ENCODE assay signal across 7 cellular contexts in the genomic region with DNA sequence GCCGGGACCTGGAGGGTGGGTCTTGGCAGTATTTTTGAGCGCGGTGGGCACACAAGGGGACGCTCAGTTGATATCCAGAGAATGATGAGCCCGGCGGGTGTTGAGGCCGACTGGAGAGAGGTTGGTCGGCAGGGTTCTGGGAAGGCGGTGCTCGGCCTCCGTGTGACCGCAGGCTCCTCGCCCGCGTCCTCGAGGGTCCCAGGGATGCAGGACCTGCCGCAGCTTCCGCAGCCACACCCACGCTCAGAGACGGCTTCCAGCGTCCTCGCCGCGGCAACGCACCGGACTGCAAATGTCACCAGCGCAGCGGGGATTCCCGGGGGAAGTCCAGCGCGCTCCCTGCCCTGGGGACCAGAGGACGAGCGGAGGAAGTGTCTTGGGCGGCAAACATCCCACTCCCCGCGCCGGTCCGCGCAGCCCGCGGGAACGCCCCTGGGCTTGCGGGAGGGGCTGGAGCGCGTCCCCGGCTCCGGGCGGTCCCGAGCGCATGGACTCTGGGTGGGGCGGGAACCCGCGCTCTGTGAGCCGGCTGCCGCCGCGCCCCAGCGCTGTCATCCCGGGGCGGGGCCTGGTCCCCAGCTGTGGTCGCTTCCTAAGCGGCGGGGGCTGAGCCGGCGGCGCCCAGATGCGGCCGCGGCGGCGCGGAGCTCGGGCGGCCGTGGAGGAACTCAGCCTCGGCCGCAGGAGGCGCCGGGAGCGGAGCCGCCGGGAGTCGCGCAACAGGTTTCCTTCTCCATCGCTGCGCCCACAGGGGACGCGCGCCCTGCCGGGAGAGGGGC. TPM values are rescaled to one million over a fixed set of nuclear protein-coding genes. Genes with fewer than 3 reads are reported as not detected.
DNase-seq lines count a peak whose midpoint lies in the region; ATAC-seq and TF ChIP-seq lines count a peak whose summit lies in the region.

A gene (plus strand): TSS at position 624 of the 779 bp plus-strand sequence. CDS start 36,111 bp downstream, outside the sequence.

- no peak within 1 kb of the TSS for H3K27ac ChIP-seq in endodermal cell (ENCODE audit: low read depth, low read length)

- 0 to 1% methylated on average over 27 to 90 of the region's 90 CpGs for whole genome bisulfite sequencing in endodermal cell (ENCODE audit: insufficient coverage in 1 of 2, insufficient read length in 1 of 2), 2 experiments

- H3K4me1 Mint-ChIP-seq in activated CD8-positive, alpha-beta T cell treated with anti-CD3 and anti-CD28 coated beads, Interleukin-2, amount 10 ng/mL, durations not matched to agents 7 days and 5 days (ENCODE audit: low read depth): peaks cover 38% of the 10 kb centered on the region
- peaks cover 7% of the 10 kb centered on the region for H3K4me1 Mint-ChIP-seq in endodermal cell

- peak; percentile 35 for DNase-seq in NCI-H460 (ENCODE audit: extremely low read depth, low read depth)
- DNase-seq in activated CD8-positive, alpha-beta T cell treated with anti-CD3 and anti-CD28 coated beads, Interleukin-2, amount 10 ng/mL, durations not matched to agents 7 days and 5 days: peak; percentile 81
- peak; percentile 86 for DNase-seq in endodermal cell
- peak; percentile 37 to 38 for DNase-seq in stimulated activated CD8-positive, alpha-beta memory T cell treated with anti-CD3 and anti-CD28 coated beads, Interleukin-4, amount 100 ng/mL, for 1 hour (ENCODE audit: low read depth in 2 of 2, low spot score in 1 of 2)

- H3K36me3 ChIP-seq in endodermal cell (ENCODE audit: control insufficient read depth, insufficient read depth, low read length): no peaks in the 10 kb centered on the region

- peak; percentile 48 for ATAC-seq in GM18861 (IDR thresholded peaks at IDR 0.05; ENCODE audit: unreplicated experiment)
- peak; percentile 53 for ATAC-seq in HG02938 (IDR thresholded peaks at IDR 0.05; ENCODE audit: unreplicated experiment)
- ATAC-seq in activated CD8-positive, alpha-beta T cell treated with anti-CD3 and anti-CD28 coated beads, Interleukin-2, amount 10 ng/mL, durations not matched to agents 7 days and 5 days: peak; percentile 86

- peak within 1 kb of the TSS; percentile 92 for H3K4me3 Mint-ChIP-seq in activated CD8-positive, alpha-beta T cell treated with anti-CD3 and anti-CD28 coated beads, Interleukin-2, amount 10 ng/mL, durations not matched to agents 7 days and 5 days
- peak within 1 kb of the TSS; percentile 74 for H3K4me3 Mint-ChIP-seq in endodermal cell

- POLR2A ChIA-PET in activated CD8-positive, alpha-beta T cell treated with anti-CD3 and anti-CD28 coated beads, Interleukin-2, amount 10 ng/mL, durations not matched to agents 7 days and 5 days (lab: Charles Lee): interaction anchor here (0.7 to 1.9 kb wide), 5 partner anchors 45 to 311 kb away, joined by 3 to 8 read pairs (median 3); a partner anchor contains a TSS

- H3K9ac ChIP-seq in endodermal cell (ENCODE audit: extremely low read depth, low read length, poor library complexity, severe bottlenecking): peak within 1 kb of the TSS; percentile 21

- H3K4me1 ChIP-seq in endodermal cell (ENCODE audit: control insufficient read depth, insufficient read depth, low read length): no peaks in the 10 kb centered on the region
- peaks cover 42% of the 10 kb centered on the region for H3K4me1 ChIP-seq in mononuclear cell (ENCODE audit: insufficient read depth, low read length)

- TF ChIP-seq CTCF in endodermal cell (conservative IDR thresholded peaks at IDR 0.05): no peak

- H3K27ac Mint-ChIP-seq in activated CD8-positive, alpha-beta T cell treated with anti-CD3 and anti-CD28 coated beads, Interleukin-2, amount 10 ng/mL, durations not matched to agents 7 days and 5 days: peak within 1 kb of the TSS; percentile 95
- peak within 1 kb of the TSS; percentile 22 for H3K27ac Mint-ChIP-seq in endodermal cell

- H3K27me3 ChIP-seq in endodermal cell (ENCODE audit: control insufficient read depth, insufficient read depth, low read length, poor library complexity, severe bottlenecking): peaks cover 47% of the 10 kb centered on the region
- H3K27me3 ChIP-seq in mononuclear cell (ENCODE audit: insufficient read depth, low read length): no peaks in the 10 kb centered on the region

- H3K27me3 Mint-ChIP-seq in activated CD8-positive, alpha-beta T cell treated with anti-CD3 and anti-CD28 coated beads, Interleukin-2, amount 10 ng/mL, durations not matched to agents 7 days and 5 days (ENCODE audit: low read depth): peaks cover 3% of the 10 kb centered on the region
- peaks cover 74% of the 10 kb centered on the region for H3K27me3 Mint-ChIP-seq in endodermal cell (ENCODE audit: insufficient read depth)

- H3K4me3 ChIP-seq in endodermal cell (ENCODE audit: low read length) (peak within 1 kb of the TSS; percentile 85), mononuclear cell (ENCODE audit: low read length) (peak within 1 kb of the TSS; percentile 89)

- no peaks in the 10 kb centered on the region for H3K9me3 ChIP-seq in endodermal cell (ENCODE audit: control insufficient read depth, low read length)
- no peaks in the 10 kb centered on the region for H3K9me3 ChIP-seq in mononuclear cell (ENCODE audit: low read depth, low read length)

- H3K9me3 Mint-ChIP-seq in activated CD8-positive, alpha-beta T cell treated with anti-CD3 and anti-CD28 coated beads, Interleukin-2, amount 10 ng/mL, durations not matched to agents 7 days and 5 days (ENCODE audit: insufficient read depth): no peaks in the 10 kb centered on the region
- H3K9me3 Mint-ChIP-seq in endodermal cell: no peaks in the 10 kb centered on the region

- H3K36me3 Mint-ChIP-seq in activated CD8-positive, alpha-beta T cell treated with anti-CD3 and anti-CD28 coated beads, Interleukin-2, amount 10 ng/mL, durations not matched to agents 7 days and 5 days (ENCODE audit: low read depth): peaks cover 20% of the 10 kb centered on the region
- no peaks in the 10 kb centered on the region for H3K36me3 Mint-ChIP-seq in endodermal cell (ENCODE audit: low read depth)

- CTCF ChIA-PET in activated CD8-positive, alpha-beta T cell treated with anti-CD3 and anti-CD28 coated beads, Interleukin-2, amount 10 ng/mL, durations not matched to agents 7 days and 5 days (lab: Charles Lee): interaction anchor here (1.5 to 2.4 kb wide), 3 partner anchors 14 to 67 kb away, joined by 5 to 7 read pairs (median 5); no protein-coding TSS in a partner anchor

RNA-seq across cellular contexts. Expression of the gene that starts here (rescaled TPM):
- 8.1 and 9.0 TPM in 2 replicates for total RNA-seq in NCI-H460 (2014; rRNA removed; shearing (Covaris generic))
- 7.7 and 13.4 TPM in 2 replicates for polyA plus RNA-seq in NCI-H460 (2014; cell fraction: nucleus; rRNA removed)
- total RNA-seq in activated CD8-positive, alpha-beta T cell treated with anti-CD3 and anti-CD28 coated beads, Interleukin-2, amount 10 ng/mL, durations not matched to agents 7 days and 5 days: 10 to 100 TPM; 13.9 to 14.1 TPM
- under 1 TPM in 1 of 2 donors, not detected in 1; 0.29 TPM for total RNA-seq in endodermal cell
- not detected for polyA plus RNA-seq in endodermal cell (2013, experiment 1 of 2)
- 0.33 TPM for polyA plus RNA-seq in endodermal cell (2013, experiment 2 of 2)
- total RNA-seq in mononuclear cell: 118 TPM

Comparison
In these comparisons a context has a peak if more than half of its experiments do, and no peak if none do; other contexts are left out.
1. Peak in DNase-seq, H3K4me3 ChIP-seq and H3K9ac ChIP-seq in endodermal cell; RNA of the gene not detected or under 1 TPM.
2. DNase-seq: peak in every context shown above with its lines; median percentile 86 in endodermal cell; 81 in activated CD8-positive, alpha-beta T cell treated with anti-CD3 and anti-CD28 coated beads, Interleukin-2, amount 10 ng/mL, durations not matched to agents 7 days and 5 days; 38 in stimulated activated CD8-positive, alpha-beta memory T cell treated with anti-CD3 and anti-CD28 coated beads, Interleukin-4, amount 100 ng/mL, for 1 hour; 35 in NCI-H460.